In the genomic region with DNA sequence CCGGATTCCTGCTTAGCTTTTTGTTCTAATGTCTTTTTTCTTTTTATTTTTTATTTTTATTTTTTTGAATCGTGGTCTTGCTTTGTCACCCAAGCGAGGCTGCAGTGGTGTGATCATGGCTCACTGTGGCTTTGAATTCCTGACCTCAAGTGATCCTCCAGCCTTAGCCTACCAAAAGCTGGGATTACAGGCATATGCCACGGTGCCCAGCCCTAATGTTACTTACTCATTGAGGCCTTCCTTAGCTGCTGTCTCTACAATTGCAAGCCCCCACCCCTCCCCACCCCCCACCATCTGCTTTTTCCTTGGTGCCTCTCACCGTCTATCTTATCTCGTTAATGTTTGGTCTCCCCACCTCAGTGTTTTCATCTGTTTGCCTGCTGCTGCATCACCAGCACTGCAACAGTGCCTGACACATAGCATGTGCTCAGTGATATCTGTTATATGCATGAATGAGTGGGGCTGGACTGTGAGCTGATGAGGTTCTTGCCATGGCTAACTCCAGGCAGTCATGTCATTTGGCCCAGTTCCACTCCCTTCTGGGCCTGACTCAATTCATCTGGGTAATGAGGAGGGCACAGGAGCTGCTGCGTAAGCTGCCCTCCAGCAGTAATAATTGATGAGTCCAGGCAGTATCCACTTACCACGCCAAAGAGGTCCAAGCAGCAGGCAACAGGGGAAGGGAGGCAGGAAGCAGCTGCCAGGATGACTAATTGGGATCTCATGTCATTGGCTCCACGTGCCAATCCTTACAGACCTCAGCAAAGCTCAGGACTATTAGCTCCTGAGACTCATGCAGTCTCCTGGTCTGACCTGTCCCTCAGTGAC, we compare ENCODE assay signal across 8 cellular contexts. TPM values are rescaled to one million over a fixed set of nuclear protein-coding genes. Genes with fewer than 3 reads are reported as not detected.
DNase-seq lines count a peak whose midpoint lies in the region; ATAC-seq, FAIRE-seq and TF ChIP-seq lines count a peak whose summit lies in the region.

No MANE protein-coding gene starts in this region.

- H3K36me3 ChIP-seq in psoas muscle (ENCODE audit: insufficient read depth in 1 of 2, low read depth in 1 of 2), result no peaks in the 10 kb centered on the region

- no peak for TF ChIP-seq POLR2A in GM12892 (IDR thresholded peaks at IDR 0.05; ENCODE audit: low read depth, low read length)

- WGBS in psoas muscle, 3 donors, result 30 to 40% (median 39%) methylated on average over 9 of the region's 9 CpGs

- no peak for FAIRE-seq in GM12892 (lab: Jason Lieb, UNC)

- no peak overlapping the region for H3K4me3 ChIP-seq in psoas muscle

- no peaks in the 10 kb centered on the region for H3K27me3 ChIP-seq in psoas muscle (ENCODE audit: insufficient read depth in 3 of 3, low read length in 2 of 3)

- H3K27ac ChIP-seq in psoas muscle, result peak overlapping the region; percentile 73

- peak; percentile 91 to 95 (median 94) for ATAC-seq in psoas muscle

- no peak for TF ChIP-seq CTCF in psoas muscle (IDR thresholded peaks at IDR 0.05)

- H3K4me1 ChIP-seq in psoas muscle, result peaks cover 28% of the 10 kb centered on the region

- peak; percentile 85 for DNase-seq in GM04503 (ENCODE audit: low read depth)
- DNase-seq in NCI-H510A treated with DMSO at 0.1 percent for 48 hours (lab: John Stamatoyannopoulos, UW), result peak; percentile 61
- peak; percentile 47 for DNase-seq in epidermal melanocyte (ENCODE audit: insufficient read length, low spot score)
- DNase-seq in psoas muscle, result peak; percentile 77 to 83
- DNase-seq in GM12892 (ENCODE audit: insufficient read length), result no peak
- DNase-seq in stimulated activated CD4-positive, alpha-beta T cell treated with anti-CD3 and anti-CD28 coated beads, Interleukin-1b, Interleukin-23, amount 100 ng/mL, for 48 hours, result no peak
- no peak for DNase-seq in SIG-M5 treated with dmso at 0.1 percent for 504 hours (lab: John Stamatoyannopoulos, UW; ENCODE audit: unreplicated experiment)
- no peak for DNase-seq in activated CD4-positive, alpha-beta T cell treated with anti-CD3 and anti-CD28 coated beads, Interleukin-2, amount 50 U/mL, for 48 hours

- H3K9me3 ChIP-seq in psoas muscle, result no peaks in the 10 kb centered on the region

- intact Hi-C loops in psoas muscle (cut with DNase I), result loop anchor here (2.0 to 5.0 kb wide), 3 partner anchors 34 to 72 kb away; partner anchors contain the start of gene MAT2A (in 2 of the 2)

RNA-seq across cellular contexts. Expression of gene MAT2A, which starts 34.3 kb away (rescaled TPM):
- total RNA-seq in psoas muscle, result 100 to 1,000 TPM; 127 to 356 (median 183) TPM
- 100 to 1,000 TPM in 2 of 3 donors, 10 to 100 TPM in 1; 55.9 to 252 (median 134) TPM for polyA plus RNA-seq in psoas muscle
- 211 TPM for polyA plus RNA-seq in GM12892 (2012; ENCODE audit: missing spikeins)

RNA-seq across cellular contexts. Expression of gene GGCX, which starts 56.6 kb away (rescaled TPM):
- 10 to 100 TPM; 20.1 to 25.3 (median 22.1) TPM for total RNA-seq in psoas muscle
- 10 to 100 TPM; 19.0 to 35.6 (median 30.7) TPM for polyA plus RNA-seq in psoas muscle
- 15.3 TPM for polyA plus RNA-seq in GM12892 (2012; ENCODE audit: missing spikeins)

Comparison
In these comparisons a context has a peak if more than half of its experiments do, and no peak if none do; other contexts are left out.
1. DNase-seq: peak in GM04503 (single experiment), NCI-H510A treated with DMSO at 0.1 percent for 48 hours (single experiment), epidermal melanocyte (single experiment) and psoas muscle (2 of 2); none in GM12892 (single experiment), stimulated activated CD4-positive, alpha-beta T cell treated with anti-CD3 and anti-CD28 coated beads, Interleukin-1b, Interleukin-23, amount 100 ng/mL, for 48 hours (single experiment), SIG-M5 treated with dmso at 0.1 percent for 504 hours (single experiment) and activated CD4-positive, alpha-beta T cell treated with anti-CD3 and anti-CD28 coated beads, Interleukin-2, amount 50 U/mL, for 48 hours (0 of 2).